ENCODE assay signal across 1 cellular context in genomic region chr15:68309024-68309423, GRCh38.
A peak's percentile ranks its signal among the peaks of the same experiment; 100 is the strongest.
TF ChIP-seq lines count a peak whose summit lies in the region.

No MANE protein-coding gene starts in this region.

TF ChIP-seq in HepG2, 621 proteins besides CTCF, POLR2A, EP300 and RAD21 (continued from another document):
- peak; percentile 24; the same call in 1 of the 2 replicates for TF ChIP-seq NCOA2 (CRISPR knock-in tag; IDR thresholded peaks at IDR 0.05)
- 0 out of 2 replicates have a peak, but pooled peaks have one; percentile 34 for TF ChIP-seq SIX4 (CRISPR knock-in tag; IDR thresholded peaks at IDR 0.05)
- TF ChIP-seq SPEN (CRISPR knock-in tag; IDR thresholded peaks at IDR 0.05; ENCODE audit: low read depth) = no peak
- 0 out of 2 replicates have a peak, but pooled peaks have one; percentile 30 for TF ChIP-seq ZNF280D (CRISPR knock-in tag; IDR thresholded peaks at IDR 0.05)
- TF ChIP-seq ZNF326 (CRISPR knock-in tag; IDR thresholded peaks at IDR 0.05; ENCODE audit: borderline replicate concordance) = no peak
- no peak for TF ChIP-seq ZMYM2 (CRISPR knock-in tag; IDR thresholded peaks at IDR 0.05)
- TF ChIP-seq TSC22D2 (CRISPR knock-in tag; IDR thresholded peaks at IDR 0.05; ENCODE audit: borderline replicate concordance) = no peak
- no peak for TF ChIP-seq ESRRA (CRISPR knock-in tag; IDR thresholded peaks at IDR 0.05; ENCODE audit: low read depth)
